ENCODE assay signal across 8 cellular contexts in the genomic region with DNA sequence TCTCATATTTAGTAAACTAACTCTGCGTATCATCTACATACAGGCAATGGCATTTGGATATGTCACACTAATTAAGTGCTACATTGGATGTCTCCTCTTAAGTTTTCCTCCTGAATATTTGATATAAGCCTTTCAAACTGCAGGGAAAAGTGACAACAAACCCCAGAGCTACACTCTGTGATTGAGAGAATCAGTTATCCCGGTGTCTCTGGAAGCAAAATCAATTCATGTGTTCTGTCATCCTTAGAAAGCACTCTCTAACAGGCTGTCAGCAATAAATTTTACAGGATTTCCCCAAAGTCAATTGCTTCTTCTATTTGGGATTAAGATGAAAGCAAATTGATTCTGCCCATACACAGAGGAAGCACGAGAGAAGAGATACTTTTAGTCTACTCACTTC.
"Had no signal": no experiment of that assay in that cellular context is flagged by ENCODE, and none has a peak within 500 bp of the region (broad histone marks: within the 10 kb centered on the region; RNA-seq: fewer than 3 reads in every experiment).

No MANE protein-coding gene starts in this region.

- H3K4me3 ChIP-seq: GM23248, HAP-1 had no signal

- H3K27ac ChIP-seq: GM23248, HL-60 had no signal

- H3K4me1 ChIP-seq: HAP-1 had no signal

- H3K36me3 ChIP-seq: HAP-1 had no signal

- H2AFZ ChIP-seq: GM23248 had no signal

- ATAC-seq: HCT116, HepG2 had no signal

- H3K9ac ChIP-seq: GM23248 had no signal

- DNase-seq: GM23248, GOT3, H7, HFFc6 had no signal

- H3K9me3 ChIP-seq: HAP-1 had no signal
